Comparison of ENCODE assay signal across 17 cellular contexts in the genomic region with DNA sequence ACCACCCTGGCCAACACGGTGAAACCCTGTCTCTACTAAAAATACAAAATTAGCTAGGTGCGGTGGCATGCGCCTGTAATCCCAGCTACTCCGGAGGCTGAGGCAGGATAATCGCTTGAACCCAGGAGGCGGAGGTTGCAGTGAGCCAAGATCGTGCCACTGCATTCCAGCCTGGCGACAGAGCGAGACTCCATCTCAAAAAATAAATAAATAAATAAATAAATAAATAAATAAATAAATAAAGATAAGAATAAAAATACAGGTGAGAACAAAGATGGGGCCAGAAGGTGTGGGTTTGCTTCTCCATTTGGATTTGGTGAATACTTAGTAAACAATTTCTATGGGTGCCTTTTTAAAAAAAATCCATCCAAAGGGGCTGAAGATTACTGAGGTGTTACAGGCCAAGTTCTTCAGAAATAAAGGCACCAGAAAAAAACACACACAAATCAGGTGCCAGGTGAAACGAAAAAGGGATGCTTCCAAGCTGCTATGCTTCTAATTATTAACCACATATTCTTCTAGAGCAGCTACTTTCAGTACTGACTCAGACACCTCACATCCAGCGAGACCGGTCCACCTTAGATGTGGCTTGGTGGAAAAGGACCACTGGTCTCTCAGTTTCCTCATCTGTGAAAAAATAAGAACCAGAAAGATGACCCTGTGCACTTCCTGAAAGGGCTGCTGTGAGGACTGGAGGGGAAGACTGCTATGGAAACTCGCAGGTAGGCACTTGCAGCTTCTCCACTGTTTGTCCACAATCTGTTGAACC. TPM values are rescaled to one million over a fixed set of nuclear protein-coding genes. Genes with fewer than 3 reads are reported as not detected.
"Had no signal": no experiment of that assay in that cellular context is flagged by ENCODE, and none has a peak within 500 bp of the region (broad histone marks: within the 10 kb centered on the region; RNA-seq: fewer than 3 reads in every experiment).

No MANE protein-coding gene starts in this region.

- H3K36me3 ChIP-seq: ovary had no signal

- H3K4me3 ChIP-seq: adrenal gland, colonic mucosa, gastrocnemius medialis, ovary, transverse colon had no signal

- H3K27me3 Mint-ChIP-seq: activated CD4-positive, alpha-beta memory T cell treated with anti-CD3 and anti-CD28 coated beads, Interleukin-2, amount 10 ng/mL, durations not matched to agents 7 days and 5 days had no signal

- H3K27ac ChIP-seq: adrenal gland, colonic mucosa, ovary, transverse colon had no signal

- H3K9me3 ChIP-seq: adrenal gland, colonic mucosa, gastrocnemius medialis, ovary, transverse colon had no signal

- H3K4me3 Mint-ChIP-seq: activated CD4-positive, alpha-beta memory T cell treated with anti-CD3 and anti-CD28 coated beads, Interleukin-2, amount 10 ng/mL, durations not matched to agents 7 days and 5 days had no signal

- FAIRE-seq: keratinocyte had no signal

- H3K9me3 Mint-ChIP-seq: activated CD4-positive, alpha-beta memory T cell treated with anti-CD3 and anti-CD28 coated beads, Interleukin-2, amount 10 ng/mL, durations not matched to agents 7 days and 5 days had no signal

- H3K27me3 ChIP-seq: adrenal gland, colonic mucosa, gastrocnemius medialis, ovary, transverse colon had no signal

- DNase-seq: activated CD4-positive, alpha-beta memory T cell treated with anti-CD3 and anti-CD28 coated beads, Interleukin-2, amount 10 ng/mL, durations not matched to agents 7 days and 5 days; activated CD4-positive, CD25-positive, alpha-beta regulatory T cell treated with anti-CD3 and anti-CD28 coated beads, Interleukin-2, amount 50 U/mL, for 72 hours; activated naive CD4-positive, alpha-beta T cell treated with Interleukin-2 at 50 U/mL for 16 hours; colonic mucosa; effector CD8-positive, alpha-beta T cell; gastrocnemius medialis; ovary; stimulated activated CD4-positive, alpha-beta T cell treated with anti-CD3 and anti-CD28 coated beads, Interleukin-4, amount 100 ng/mL, for 4 hours; T-helper 9 cell; transverse colon had no signal

- H3K27ac Mint-ChIP-seq: activated CD4-positive, alpha-beta memory T cell treated with anti-CD3 and anti-CD28 coated beads, Interleukin-2, amount 10 ng/mL, durations not matched to agents 7 days and 5 days had no signal

- ATAC-seq: gastrocnemius medialis had no signal

RNA-seq across cellular contexts. Expression of a gene that starts 42.7 kb away (rescaled TPM):
- total RNA-seq: activated CD4-positive, alpha-beta memory T cell treated with anti-CD3 and anti-CD28 coated beads, Interleukin-2, amount 10 ng/mL, durations not matched to agents 7 days and 5 days; adrenal gland; cardiac septum; fibroblast of lung; gastrocnemius medialis; skeletal muscle tissue had no signal
- polyA plus RNA-seq: adrenal gland, fibroblast of lung, neural cell, ovary had no signal

RNA-seq across cellular contexts. Expression of a gene that starts 49.8 kb away (rescaled TPM):
- total RNA-seq: activated CD4-positive, alpha-beta memory T cell treated with anti-CD3 and anti-CD28 coated beads, Interleukin-2, amount 10 ng/mL, durations not matched to agents 7 days and 5 days; adrenal gland; cardiac septum; colonic mucosa; fibroblast of lung; gastrocnemius medialis; lower leg skin; skeletal muscle tissue; transverse colon had no signal
- polyA plus RNA-seq: fibroblast of lung, keratinocyte, ovary had no signal
